In the genomic region with DNA sequence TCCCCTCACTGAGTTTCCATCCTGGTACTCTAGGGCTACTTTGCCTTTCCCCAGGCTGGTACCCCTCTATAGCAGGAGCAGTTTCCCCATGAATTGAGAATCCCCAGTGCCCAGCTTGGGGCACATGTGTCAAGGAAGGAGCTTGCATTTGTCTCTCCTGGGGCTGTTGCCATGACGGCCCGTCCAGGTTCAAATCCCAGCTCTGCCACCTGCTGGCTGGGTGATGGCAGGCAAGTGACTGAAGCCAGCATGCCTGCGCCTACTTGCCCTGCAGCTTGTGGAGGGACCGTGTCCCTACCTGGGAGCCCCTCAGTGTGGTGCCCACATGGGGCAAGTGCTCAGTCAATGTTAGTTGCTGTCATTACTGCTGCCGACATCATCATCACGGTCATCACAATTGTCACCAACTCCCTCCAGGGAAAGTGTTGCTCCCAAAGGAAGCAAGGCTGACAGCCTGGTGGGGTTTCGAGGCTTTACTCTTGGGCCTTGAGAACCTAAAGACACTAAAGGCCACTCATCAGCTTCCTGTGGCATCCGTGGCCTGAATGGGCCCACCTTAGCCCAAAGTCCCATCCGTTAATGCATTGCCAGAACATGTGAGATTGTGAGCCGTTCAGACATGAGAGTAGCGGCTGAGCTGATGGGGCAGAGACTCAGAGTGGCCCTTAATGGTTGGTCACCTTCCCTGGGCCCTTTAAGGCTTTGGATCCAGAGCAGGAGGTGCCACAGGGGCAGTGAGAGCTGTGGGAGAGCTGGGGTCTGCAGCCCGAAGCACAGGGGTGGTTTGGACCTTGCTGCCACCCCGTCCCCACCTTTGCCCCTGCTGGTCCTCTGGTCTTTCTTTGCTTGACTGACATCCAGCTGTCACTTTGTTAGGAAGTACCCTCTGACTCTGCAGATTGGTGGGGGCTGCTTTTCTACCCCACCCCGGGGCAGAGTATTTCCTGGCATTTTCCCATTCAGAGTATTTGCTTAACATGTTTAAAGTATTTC, we compare ENCODE assay signal across 7 cellular contexts.
DNase-seq lines count a peak whose midpoint lies in the region; ATAC-seq, FAIRE-seq and TF ChIP-seq lines count a peak whose summit lies in the region.

No MANE protein-coding gene starts in this region.

- no peak for TF ChIP-seq EP300 in sigmoid colon (IDR thresholded peaks at IDR 0.05)
- no peak for TF ChIP-seq EP300 in suprapubic skin (IDR thresholded peaks at IDR 0.05)

- TF ChIP-seq CTCF in OCI-LY1 (IDR thresholded peaks at IDR 0.05; ENCODE audit: low read length) (peak; percentile 87), sigmoid colon (IDR thresholded peaks at IDR 0.05) (peak in 3 of 4 experiments; percentile 6 to 47 (median 34)), suprapubic skin (IDR thresholded peaks at IDR 0.05) (peak in 1 of 2 donors; percentile 19)

- peak; percentile 70 for FAIRE-seq in GM12891 (lab: Jason Lieb, UNC)

- H3K27ac ChIP-seq in OCI-LY1 (ENCODE audit: low read depth, low read length, poor library complexity, severe bottlenecking): no peak overlapping the region
- H3K27ac ChIP-seq in sigmoid colon: no peak overlapping the region
- H3K27ac ChIP-seq in suprapubic skin: no peak overlapping the region

- H3K9ac ChIP-seq in OCI-LY1 (ENCODE audit: low read length): no peak overlapping the region

- H3K4me3 ChIP-seq in OCI-LY1 (ENCODE audit: low read depth, low read length, poor library complexity, severe bottlenecking) (no peak overlapping the region), sigmoid colon (no peak overlapping the region), suprapubic skin (no peak overlapping the region)

- TF ChIP-seq POLR2A in GM12891 (IDR thresholded peaks at IDR 0.05; ENCODE audit: low read depth, low read length): no peak
- no peak for TF ChIP-seq POLR2A in sigmoid colon (IDR thresholded peaks at IDR 0.05)
- no peak for TF ChIP-seq POLR2A in suprapubic skin (IDR thresholded peaks at IDR 0.05)

- H4K20me1 ChIP-seq in OCI-LY1 (ENCODE audit: insufficient read depth, low read length): no peaks in the 10 kb centered on the region

- no peaks in the 10 kb centered on the region for H3K9me2 ChIP-seq in OCI-LY1 (ENCODE audit: low read depth, low read length)

- no peaks in the 10 kb centered on the region for H3F3A ChIP-seq in OCI-LY1 (ENCODE audit: insufficient read depth, low read length)

- ATAC-seq in HG03565 (IDR thresholded peaks at IDR 0.05; ENCODE audit: unreplicated experiment): no peak

- intact Hi-C loops in sigmoid colon (cut with DNase I): loop anchor here (2.0 kb wide), 1 partner anchor 152 kb away; no protein-coding TSS in a partner anchor

- no peaks in the 10 kb centered on the region for H3K36me3 ChIP-seq in OCI-LY1 (ENCODE audit: insufficient read depth, low read length)
- H3K36me3 ChIP-seq in sigmoid colon: peaks cover 0 to 8% (median 0%) of the 10 kb centered on the region in 4 donors
- peaks cover 3% of the 10 kb centered on the region for H3K36me3 ChIP-seq in suprapubic skin

- no peak overlapping the region for H3K4me2 ChIP-seq in OCI-LY1 (ENCODE audit: low read length)

- H3K27me3 ChIP-seq in OCI-LY1 (ENCODE audit: insufficient read depth, low read length) (no peaks in the 10 kb centered on the region), sigmoid colon (no peaks in the 10 kb centered on the region), suprapubic skin (no peaks in the 10 kb centered on the region)

- no peaks in the 10 kb centered on the region for H3K4me1 ChIP-seq in OCI-LY1 (ENCODE audit: insufficient read depth, low read length, severe bottlenecking)
- peaks cover 0 to 3% (median 0%) of the 10 kb centered on the region in 4 donors for H3K4me1 ChIP-seq in sigmoid colon
- no peaks in the 10 kb centered on the region for H3K4me1 ChIP-seq in suprapubic skin

- 85 to 89% methylated on average over 14 of the region's 14 CpGs for WGBS in sigmoid colon, 2 donors
- WGBS in suprapubic skin: 71% methylated on average over 4 of the region's 14 CpGs

- no peaks in the 10 kb centered on the region for H3K9me3 ChIP-seq in OCI-LY1 (ENCODE audit: low read length)
- H3K9me3 ChIP-seq in sigmoid colon: no peaks in the 10 kb centered on the region
- H3K9me3 ChIP-seq in suprapubic skin: no peaks in the 10 kb centered on the region

- DNase-seq in GM12891 (ENCODE audit: insufficient read length, low spot score) (peak; percentile 30), glomerular visceral epithelial cell (ENCODE audit: extremely low spot score) (peak; percentile 42), sigmoid colon (peak; percentile 73), suprapubic skin (ENCODE audit: low spot score in 2 of 2) (no peak)
- DNase-seq in activated T-helper 9 cell treated with anti-CD3 and anti-CD28 coated beads, Interleukin-2, amount 50 U/mL, for 16 hours (ENCODE audit: low read depth): peak; percentile 15

- no peaks in the 10 kb centered on the region for H3K79me2 ChIP-seq in OCI-LY1 (ENCODE audit: insufficient read depth, low read length)

- no peak overlapping the region for H2AFZ ChIP-seq in OCI-LY1 (ENCODE audit: low read length)

TF ChIP-seq in GM12891, 5 proteins besides CTCF, POLR2A, EP300 and RAD21:
- TF ChIP-seq TAF1 (IDR thresholded peaks at IDR 0.05; ENCODE audit: low read depth, low read length) (no peak), POLR2AphosphoS5 (IDR thresholded peaks at IDR 0.05; ENCODE audit: low read depth, low read length) (no peak), POU2F2 (IDR thresholded peaks at IDR 0.05; ENCODE audit: low read depth, low read length) (no peak), PAX5 (IDR thresholded peaks at IDR 0.05; ENCODE audit: insufficient read depth, low read length, severe bottlenecking) (no peak), SPI1 (IDR thresholded peaks at IDR 0.05; ENCODE audit: low read depth, low read length) (no peak)

Comparison
In these comparisons a context has a peak if more than half of its experiments do, and no peak if none do; other contexts are left out.
1. DNase-seq: peak in GM12891 (single experiment), activated T-helper 9 cell treated with anti-CD3 and anti-CD28 coated beads, Interleukin-2, amount 50 U/mL, for 16 hours (single experiment), glomerular visceral epithelial cell (single experiment) and sigmoid colon (single experiment); none in suprapubic skin (0 of 2).